Comparison of ENCODE assay signal across 23 cellular contexts in genomic region chr7:94357076-94357475, GRCh38. TPM values are rescaled to one million over a fixed set of nuclear protein-coding genes. Genes with fewer than 3 reads are reported as not detected.
"Had no signal": no experiment of that assay in that cellular context is flagged by ENCODE, and none has a peak within 500 bp of the region (broad histone marks: within the 10 kb centered on the region; RNA-seq: fewer than 3 reads in every experiment).

No MANE protein-coding gene starts in this region.

- H3K27ac Mint-ChIP-seq: naive thymus-derived CD8-positive, alpha-beta T cell; neural progenitor cell; progenitor cell of endocrine pancreas; stimulated activated memory B cell treated with anti-CD40 and anti-IgM and Interleukin-4, amounts not matched to agents 10 μg/mL and 1 μg/mL and 100 μg/mL, for 72 hours; stimulated activated naive CD8-positive, alpha-beta T cell treated with anti-CD3 and anti-CD28 coated beads, Interleukin-15, Interleukin-2, amounts not matched to agents 100 ng/mL and 50 ng/mL, for 24 hours had no signal

- H3K9me3 ChIP-seq: colonic mucosa, esophagus squamous epithelium, gastrocnemius medialis, heart right ventricle, mucosa of descending colon, ovary, testis, tibial nerve, upper lobe of right lung, vagina had no signal

- H3K27me3 ChIP-seq: colonic mucosa, esophagus squamous epithelium, gastrocnemius medialis, heart right ventricle, neural progenitor cell, ovary, testis, tibial nerve, upper lobe of right lung, vagina had no signal

- H3K27me3 Mint-ChIP-seq: progenitor cell of endocrine pancreas; stimulated activated memory B cell treated with anti-CD40 and anti-IgM and Interleukin-4, amounts not matched to agents 10 μg/mL and 1 μg/mL and 100 μg/mL, for 72 hours had no signal

- H3K36me3 ChIP-seq: colonic mucosa, esophagus squamous epithelium, gastrocnemius medialis, heart right ventricle, neural progenitor cell, ovary, tibial nerve, upper lobe of right lung, vagina had no signal

- H3K4me3 ChIP-seq: colonic mucosa, esophagus squamous epithelium, gastrocnemius medialis, heart right ventricle, mucosa of descending colon, neural progenitor cell, ovary, testis, tibial nerve, upper lobe of right lung, vagina had no signal

- ATAC-seq: gastrocnemius medialis; heart right ventricle; mucosa of descending colon; naive thymus-derived CD8-positive, alpha-beta T cell; right cardiac atrium; stimulated activated memory B cell treated with anti-CD40 and anti-IgM and Interleukin-4, amounts not matched to agents 10 μg/mL and 1 μg/mL and 100 μg/mL, for 72 hours; upper lobe of right lung had no signal

- H3K27ac ChIP-seq: colonic mucosa, esophagus squamous epithelium, gastrocnemius medialis, heart right ventricle, neural progenitor cell, ovary, testis, tibial nerve, upper lobe of right lung, vagina had no signal

- H2AFZ ChIP-seq: neural progenitor cell had no signal

- H3K9ac ChIP-seq: neural progenitor cell had no signal

- H3K4me1 ChIP-seq: colonic mucosa, esophagus squamous epithelium, gastrocnemius medialis, heart right ventricle, neural progenitor cell, testis, upper lobe of right lung, vagina had no signal

- H3K4me3 Mint-ChIP-seq: naive thymus-derived CD8-positive, alpha-beta T cell; neural progenitor cell; stimulated activated memory B cell treated with anti-CD40 and anti-IgM and Interleukin-4, amounts not matched to agents 10 μg/mL and 1 μg/mL and 100 μg/mL, for 72 hours; stimulated activated naive CD8-positive, alpha-beta T cell treated with anti-CD3 and anti-CD28 coated beads, Interleukin-15, Interleukin-2, amounts not matched to agents 100 ng/mL and 50 ng/mL, for 24 hours had no signal

- FAIRE-seq: islet of Langerhans had no signal

- H3K36me3 Mint-ChIP-seq: naive thymus-derived CD8-positive, alpha-beta T cell; neural progenitor cell; stimulated activated memory B cell treated with anti-CD40 and anti-IgM and Interleukin-4, amounts not matched to agents 10 μg/mL and 1 μg/mL and 100 μg/mL, for 72 hours had no signal

- H3K4me2 ChIP-seq: neural progenitor cell had no signal

- DNase-seq: colonic mucosa; dermis blood vessel endothelial cell; esophagus squamous epithelium; gastrocnemius medialis; heart right ventricle; hypothalamus; kidney glomerular epithelial cell; mammary epithelial cell; mucosa of descending colon; naive thymus-derived CD8-positive, alpha-beta T cell; nucleus accumbens; ovary; right cardiac atrium; stimulated activated CD4-positive, alpha-beta T cell treated with anti-CD3 and anti-CD28 coated beads, Interleukin-4, amount 100 ng/mL, for 24 hours; testis; upper lobe of right lung had no signal

- H3K9me3 Mint-ChIP-seq: stimulated activated naive CD8-positive, alpha-beta T cell treated with anti-CD3 and anti-CD28 coated beads, Interleukin-15, Interleukin-2, amounts not matched to agents 100 ng/mL and 50 ng/mL, for 24 hours had no signal

RNA-seq across cellular contexts. Expression of gene COL1A2, which starts 37.6 kb away (rescaled TPM):
- total RNA-seq: naive thymus-derived CD8-positive, alpha-beta T cell had no signal
